In the genomic region with DNA sequence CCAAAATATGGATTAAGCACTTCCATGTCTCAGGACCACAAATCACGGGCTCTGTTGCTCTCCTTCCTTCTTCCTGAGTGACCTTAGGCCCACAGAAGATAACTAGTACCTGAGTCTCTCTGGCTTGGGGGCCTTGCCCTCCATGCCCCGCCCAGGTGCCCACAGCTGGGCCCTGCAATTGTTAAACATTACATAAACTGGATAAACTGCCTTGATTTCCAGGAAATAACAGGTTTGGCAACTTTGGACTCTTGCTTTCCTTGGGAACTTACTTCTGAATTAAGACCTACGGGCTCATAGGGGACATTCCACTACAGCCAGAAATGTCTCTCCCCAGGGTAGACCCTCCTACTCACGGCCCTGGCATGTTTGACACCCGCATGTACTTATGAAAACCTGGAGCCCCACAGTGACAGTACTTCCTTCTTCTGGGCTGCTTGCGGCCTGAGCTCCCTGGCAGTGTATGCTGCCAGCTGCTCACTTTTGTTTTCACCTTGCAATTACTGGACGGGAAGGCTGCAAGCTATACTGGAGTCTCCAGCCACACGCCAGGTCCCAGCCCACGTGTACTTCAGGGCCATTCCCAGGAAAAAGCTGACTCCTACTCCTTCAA, we compare ENCODE assay signal across 8 cellular contexts. TPM values are rescaled to one million over a fixed set of nuclear protein-coding genes. Genes with fewer than 3 reads are reported as not detected.
DNase-seq lines count a peak whose midpoint lies in the region; ATAC-seq and TF ChIP-seq lines count a peak whose summit lies in the region.

No MANE protein-coding gene starts in this region.

- TF ChIP-seq POLR2A in gastroesophageal sphincter (IDR thresholded peaks at IDR 0.05), result no peak
- TF ChIP-seq POLR2A in thyroid gland (IDR thresholded peaks at IDR 0.05), result no peak

- H3K9me3 ChIP-seq in gastroesophageal sphincter (no peaks in the 10 kb centered on the region), thyroid gland (no peaks in the 10 kb centered on the region)

- in situ Hi-C loops in brain microvascular endothelial cell (cut with HindIII; ENCODE audit: low pct_ligation_motif_present, low sequenced_read_pairs), result loop anchor here (25.0 kb wide), 1 partner anchor 101 kb away; no protein-coding TSS in a partner anchor

- ATAC-seq in gastroesophageal sphincter, result no peak
- ATAC-seq in HG02970 (IDR thresholded peaks at IDR 0.05; ENCODE audit: low FRiP score, unreplicated experiment), result no peak

- H3K4me3 ChIP-seq in gastroesophageal sphincter (no peak overlapping the region), thyroid gland (replicated peaks in 1 of 3) (no peak overlapping the region), brain microvascular endothelial cell (ENCODE audit: low read depth, low read length) (no peak overlapping the region)

- H3K4me1 ChIP-seq in gastroesophageal sphincter (peaks cover 0 to 44% (median 19%) of the 10 kb centered on the region in 3 donors), thyroid gland (peaks cover 20 to 50% of the 10 kb centered on the region in 2 donors)

- H3K27ac ChIP-seq in C4-2B (peak overlapping the region; percentile 80), gastroesophageal sphincter (peak overlapping the region in 3 of 4 donors; percentile 19 to 69 (median 59)), thyroid gland (peak overlapping the region; percentile 31 to 66 (median 54)), brain microvascular endothelial cell (no peak overlapping the region)

- H3K27me3 ChIP-seq in gastroesophageal sphincter (no peaks in the 10 kb centered on the region), thyroid gland (no peaks in the 10 kb centered on the region), brain microvascular endothelial cell (replicated peaks) (no peaks in the 10 kb centered on the region)

- whole genome bisulfite sequencing in gastroesophageal sphincter (ENCODE audit: low coverage in 1 of 2), 2 donors, result 46 to 57% methylated on average over 5 to 6 of the region's 9 CpGs
- WGBS in thyroid gland, 2 donors, result 31 to 35% methylated on average over 9 of the region's 9 CpGs

- TF ChIP-seq CTCF in C4-2B (conservative IDR thresholded peaks at IDR 0.05) (no peak), GM20000 (IDR thresholded peaks at IDR 0.05; ENCODE audit: extremely low read depth, missing control alignments) (no peak), gastroesophageal sphincter (IDR thresholded peaks at IDR 0.05) (no peak), thyroid gland (IDR thresholded peaks at IDR 0.05) (no peak), brain microvascular endothelial cell (IDR thresholded peaks at IDR 0.05; ENCODE audit: low read depth, low read length, missing control alignments) (no peak)

- intact Hi-C loops in thyroid gland (cut with DNase I), result no loop called here

- no peaks in the 10 kb centered on the region for H3K36me3 ChIP-seq in gastroesophageal sphincter
- H3K36me3 ChIP-seq in thyroid gland, result no peaks in the 10 kb centered on the region
- H3K36me3 ChIP-seq in brain microvascular endothelial cell (replicated peaks), result peaks cover under 1% of the 10 kb centered on the region

- no peak for TF ChIP-seq EP300 in gastroesophageal sphincter (IDR thresholded peaks at IDR 0.05)

- DNase-seq in GM20000 (ENCODE audit: low spot score) (peak; percentile 73), SIG-M5 treated with dmso at 0.1 percent for 504 hours (lab: John Stamatoyannopoulos, UW; ENCODE audit: unreplicated experiment) (peak; percentile 78), thyroid gland (peak; percentile 41 to 53), iPS-NIHi7 (ENCODE audit: extremely low spot score) (no peak), brain microvascular endothelial cell (no peak)

RNA-seq across cellular contexts. Expression of a gene that starts 2.3 kb away (rescaled TPM):
- total RNA-seq in gastroesophageal sphincter (1 to 10 TPM; 6.1 to 8.8 (median 8.4) TPM), thyroid gland (10 to 100 TPM in 3 of 4 donors, 1 to 10 TPM in 1; 9.8 to 54.2 (median 22.9) TPM)

RNA-seq across cellular contexts. Expression of a gene that starts 22.5 kb away (rescaled TPM):
- total RNA-seq in gastroesophageal sphincter, result 1 to 10 TPM; 2.5 to 8.1 (median 3.3) TPM
- total RNA-seq in thyroid gland, result 1 to 10 TPM; 1.7 to 6.6 (median 4.7) TPM

RNA-seq across cellular contexts. Expression of a gene that starts 45.2 kb away (rescaled TPM):
- total RNA-seq in gastroesophageal sphincter (1 to 10 TPM; 1.7 to 2.7 (median 2.0) TPM), thyroid gland (10 to 100 TPM in 2 of 4 donors, 1 to 10 TPM in 2; 6.6 to 14.3 (median 9.9) TPM)

Comparison
In these comparisons a context has a peak if more than half of its experiments do, and no peak if none do; other contexts are left out.
1. DNase-seq: peak in GM20000 (single experiment), SIG-M5 treated with dmso at 0.1 percent for 504 hours (single experiment) and thyroid gland (2 of 2); none in iPS-NIHi7 (single experiment) and brain microvascular endothelial cell (single experiment).